8 cellular contexts compared by ENCODE assay signal in genomic region chr12:109999649-109999971, GRCh38. TPM values are rescaled to one million over a fixed set of nuclear protein-coding genes. Genes with fewer than 3 reads are reported as not detected.
DNase-seq lines count a peak whose midpoint lies in the region; ATAC-seq lines count a peak whose summit lies in the region.

No MANE protein-coding gene starts in this region.

- H3K27ac Mint-ChIP-seq in T-helper 2 cell treated with Interferon-gamma antibody and Interleukin-4, amounts not matched to agents 5 μg/mL and 100 μg/mL, for 36 hours, result peak overlapping the region; percentile 96
- H3K27ac Mint-ChIP-seq in activated naive CD8-positive, alpha-beta T cell treated with anti-CD3 and anti-CD28 coated beads for 36 hours, result peak overlapping the region; percentile 90

- H3K4me1 Mint-ChIP-seq in T-helper 2 cell treated with Interferon-gamma antibody and Interleukin-4, amounts not matched to agents 5 μg/mL and 100 μg/mL, for 36 hours (ENCODE audit: low read depth), result peaks cover 27% of the 10 kb centered on the region
- H3K4me1 Mint-ChIP-seq in activated naive CD8-positive, alpha-beta T cell treated with anti-CD3 and anti-CD28 coated beads for 36 hours, result peaks cover 51% of the 10 kb centered on the region

- peak overlapping the region; percentile 86 for H3K27ac ChIP-seq in temporal lobe (ENCODE audit: low read depth, low read length)

- H3K27me3 Mint-ChIP-seq in T-helper 2 cell treated with Interferon-gamma antibody and Interleukin-4, amounts not matched to agents 5 μg/mL and 100 μg/mL, for 36 hours (ENCODE audit: low read depth), result no peaks in the 10 kb centered on the region
- no peaks in the 10 kb centered on the region for H3K27me3 Mint-ChIP-seq in activated naive CD8-positive, alpha-beta T cell treated with anti-CD3 and anti-CD28 coated beads for 36 hours

- ATAC-seq in left lobe of liver (no peak), GM18858 (IDR thresholded peaks at IDR 0.05; ENCODE audit: unreplicated experiment) (no peak)

- no peak for DNase-seq in T-helper 2 cell treated with Interferon-gamma antibody and Interleukin-4, amounts not matched to agents 5 μg/mL and 100 μg/mL, for 36 hours (ENCODE audit: low spot score)
- DNase-seq in T-helper 2 cell (no peak), left lobe of liver (ENCODE audit: low spot score) (peak; percentile 53), UCSD-AML1 (lab: John Stamatoyannopoulos, UW; ENCODE audit: unreplicated experiment) (no peak), mucosa of gallbladder (ENCODE audit: low spot score) (no peak)
- DNase-seq in activated naive CD8-positive, alpha-beta T cell treated with anti-CD3 and anti-CD28 coated beads for 36 hours, result no peak

- no peaks in the 10 kb centered on the region for H3K9me3 Mint-ChIP-seq in T-helper 2 cell treated with Interferon-gamma antibody and Interleukin-4, amounts not matched to agents 5 μg/mL and 100 μg/mL, for 36 hours
- H3K9me3 Mint-ChIP-seq in activated naive CD8-positive, alpha-beta T cell treated with anti-CD3 and anti-CD28 coated beads for 36 hours, result no peaks in the 10 kb centered on the region

- H3K4me3 Mint-ChIP-seq in T-helper 2 cell treated with Interferon-gamma antibody and Interleukin-4, amounts not matched to agents 5 μg/mL and 100 μg/mL, for 36 hours, result peak overlapping the region; percentile 100
- H3K4me3 Mint-ChIP-seq in activated naive CD8-positive, alpha-beta T cell treated with anti-CD3 and anti-CD28 coated beads for 36 hours, result peak overlapping the region; percentile 99

- peaks cover 22% of the 10 kb centered on the region for H3K36me3 Mint-ChIP-seq in T-helper 2 cell treated with Interferon-gamma antibody and Interleukin-4, amounts not matched to agents 5 μg/mL and 100 μg/mL, for 36 hours (ENCODE audit: low read depth)
- H3K36me3 Mint-ChIP-seq in activated naive CD8-positive, alpha-beta T cell treated with anti-CD3 and anti-CD28 coated beads for 36 hours, result peaks cover 6% of the 10 kb centered on the region

RNA-seq across cellular contexts. Expression of gene ANKRD13A, which starts 0.4 kb away (rescaled TPM):
- 10 to 100 TPM; 36.8 to 43.6 TPM for total RNA-seq in activated naive CD8-positive, alpha-beta T cell treated with anti-CD3 and anti-CD28 coated beads for 36 hours
- total RNA-seq in left lobe of liver (16.6 TPM), temporal lobe (23.1 TPM), mucosa of gallbladder (54.3 TPM)

RNA-seq across cellular contexts. Expression of gene GIT2, which starts 3.4 kb away (rescaled TPM):
- 10 to 100 TPM; 50.6 to 51.0 TPM for total RNA-seq in activated naive CD8-positive, alpha-beta T cell treated with anti-CD3 and anti-CD28 coated beads for 36 hours
- total RNA-seq in left lobe of liver (15.5 TPM), temporal lobe (28.0 TPM), mucosa of gallbladder (43.6 TPM)

RNA-seq across cellular contexts. Expression of gene C12orf76, which starts 48.7 kb away (rescaled TPM):
- total RNA-seq in activated naive CD8-positive, alpha-beta T cell treated with anti-CD3 and anti-CD28 coated beads for 36 hours, result 1 to 10 TPM; 6.6 to 7.3 TPM
- 6.7 TPM for total RNA-seq in left lobe of liver
- total RNA-seq in temporal lobe, result 62.4 TPM
- 21.2 TPM for total RNA-seq in mucosa of gallbladder
